In the genomic region with DNA sequence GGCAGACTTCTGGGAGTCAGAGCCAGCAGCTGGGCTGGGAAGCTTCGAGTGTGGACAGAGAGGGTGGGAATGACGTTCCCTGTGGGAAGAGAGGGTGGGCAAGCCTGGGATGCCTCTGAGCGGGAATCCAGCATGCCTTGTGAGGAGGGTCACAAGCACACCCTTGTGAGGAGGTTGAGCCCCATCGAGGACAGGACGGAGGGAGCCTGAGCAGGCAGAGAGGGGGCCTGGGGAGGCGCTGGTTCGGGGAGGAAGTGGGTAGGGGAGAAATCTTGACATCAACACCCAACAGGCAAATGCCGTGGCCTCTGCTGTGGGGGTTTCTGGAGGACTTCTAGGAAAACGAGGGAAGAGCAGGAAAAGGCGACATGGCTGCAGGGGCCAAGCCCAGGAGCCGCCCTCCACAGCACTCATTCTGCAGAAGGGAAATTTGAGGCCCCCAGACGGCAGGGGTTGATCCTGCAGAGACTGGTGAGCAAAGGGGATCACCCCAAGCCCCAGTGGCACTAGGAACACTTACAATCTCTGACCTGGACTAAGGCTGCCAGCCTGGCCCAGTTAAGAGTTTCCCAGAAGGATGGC, we compare ENCODE assay signal across 12 cellular contexts. TPM values are rescaled to one million over a fixed set of nuclear protein-coding genes. Genes with fewer than 3 reads are reported as not detected.
A peak's percentile ranks its signal among the peaks of the same experiment; 100 is the strongest.
DNase-seq lines count a peak whose midpoint lies in the region; ATAC-seq and TF ChIP-seq lines count a peak whose summit lies in the region.
"Had no signal": no experiment of that assay in that cellular context is flagged by ENCODE, and none has a peak within 500 bp of the region (broad histone marks: within the 10 kb centered on the region; RNA-seq: fewer than 3 reads in every experiment).

No MANE protein-coding gene starts in this region.

- POLR2A ChIA-PET in CD8-positive, alpha-beta memory T cell (lab: Charles Lee) = no interaction called here

- H3K4me1 ChIP-seq in CD8-positive, alpha-beta memory T cell (ENCODE audit: insufficient read depth, low read length) = peaks cover 9% of the 10 kb centered on the region
- H3K4me1 ChIP-seq in sigmoid colon = peaks cover 0 to 16% (median 13%) of the 10 kb centered on the region in 4 donors
- H3K4me1 ChIP-seq: SJCRH30 had no signal

- peaks cover 6 to 23% (median 13%) of the 10 kb centered on the region in 3 donors for H3K4me1 Mint-ChIP-seq in CD8-positive, alpha-beta memory T cell
- H3K4me1 Mint-ChIP-seq in T-helper 2 cell treated with Interferon-gamma antibody and Interleukin-4, amounts not matched to agents 5 μg/mL and 100 μg/mL, for 36 hours (ENCODE audit: low read depth) = peaks cover 30% of the 10 kb centered on the region

- H3K36me3 Mint-ChIP-seq in CD8-positive, alpha-beta memory T cell = no peaks in the 10 kb centered on the region
- H3K36me3 Mint-ChIP-seq in T-helper 2 cell treated with Interferon-gamma antibody and Interleukin-4, amounts not matched to agents 5 μg/mL and 100 μg/mL, for 36 hours (ENCODE audit: low read depth) = no peaks in the 10 kb centered on the region
- H3K36me3 Mint-ChIP-seq: IgD-negative memory B cell had no signal

- intact Hi-C loops in sigmoid colon (cut with DNase I) = no loop called here

- ATAC-seq in GM18861 (IDR thresholded peaks at IDR 0.05; ENCODE audit: unreplicated experiment) = no peak

- H3K27me3 ChIP-seq in CD8-positive, alpha-beta memory T cell (ENCODE audit: insufficient read depth, low read length, poor library complexity, severe bottlenecking) = peaks cover 21% of the 10 kb centered on the region
- H3K27me3 ChIP-seq in sigmoid colon = peaks cover 10 to 31% (median 13%) of the 10 kb centered on the region in 3 donors
- H3K27me3 ChIP-seq: SJCRH30 had no signal

- CTCF ChIA-PET in CD8-positive, alpha-beta memory T cell (lab: Charles Lee) = interaction anchor here (2.5 kb wide), 1 partner anchor 163 kb away, joined by 5 read pairs; no protein-coding TSS in a partner anchor

- peaks cover 20 to 42% of the 10 kb centered on the region in 2 donors for H3K27me3 Mint-ChIP-seq in CD8-positive, alpha-beta memory T cell
- H3K27me3 Mint-ChIP-seq in T-helper 2 cell treated with Interferon-gamma antibody and Interleukin-4, amounts not matched to agents 5 μg/mL and 100 μg/mL, for 36 hours (ENCODE audit: low read depth) = peaks cover 20% of the 10 kb centered on the region

- H3K27ac ChIP-seq in CD8-positive, alpha-beta memory T cell (ENCODE audit: low read depth, low read length) = no peak overlapping the region
- H3K27ac ChIP-seq in sigmoid colon = no peak overlapping the region
- H3K27ac ChIP-seq: SJCRH30 had no signal

- H3K27ac Mint-ChIP-seq in CD8-positive, alpha-beta memory T cell = peak overlapping the region in 4 of 8 donors; percentile 13 to 66 (median 32)
- H3K27ac Mint-ChIP-seq in T-helper 2 cell treated with Interferon-gamma antibody and Interleukin-4, amounts not matched to agents 5 μg/mL and 100 μg/mL, for 36 hours = no peak overlapping the region

- no peak overlapping the region for H3K4me3 ChIP-seq in CD8-positive, alpha-beta memory T cell (ENCODE audit: low read length)
- H3K4me3 ChIP-seq in fibroblast of mammary gland (ENCODE audit: control insufficient read depth, low read depth, low read length) (peak overlapping the region; percentile 24), sigmoid colon (peak overlapping the region in 3 of 4 donors; percentile 36 to 55 (median 54))
- H3K4me3 ChIP-seq: SJCRH30 had no signal

- DNase-seq in CD8-positive, alpha-beta memory T cell = no peak
- no peak for DNase-seq in T-helper 2 cell treated with Interferon-gamma antibody and Interleukin-4, amounts not matched to agents 5 μg/mL and 100 μg/mL, for 36 hours (ENCODE audit: low spot score)
- DNase-seq in fibroblast of mammary gland (ENCODE audit: low read depth) = no peak
- no peak for DNase-seq in sigmoid colon
- DNase-seq in T1000 (lab: John Stamatoyannopoulos, UW) = no peak
- DNase-seq in DMS 273 (lab: John Stamatoyannopoulos, UW; ENCODE audit: unreplicated experiment) = no peak
- DNase-seq in stimulated activated CD4-positive, alpha-beta T cell treated with anti-CD3 and anti-CD28 coated beads, Interleukin-4, amount 100 ng/mL, for 24 hours = no peak
- DNase-seq: DND-41, SJCRH30 had no signal

- 64 to 81% methylated on average over 12 of the region's 12 CpGs for WGBS in sigmoid colon, 2 donors

- H3K4me3 Mint-ChIP-seq in CD8-positive, alpha-beta memory T cell = peak overlapping the region; percentile 43 to 80 (median 62)
- H3K4me3 Mint-ChIP-seq in T-helper 2 cell treated with Interferon-gamma antibody and Interleukin-4, amounts not matched to agents 5 μg/mL and 100 μg/mL, for 36 hours = peak overlapping the region; percentile 57

- no peak for TF ChIP-seq POLR2A in sigmoid colon (IDR thresholded peaks at IDR 0.05)

- H3K36me3 ChIP-seq in CD8-positive, alpha-beta memory T cell (ENCODE audit: insufficient read depth, low read length) = no peaks in the 10 kb centered on the region
- no peaks in the 10 kb centered on the region for H3K36me3 ChIP-seq in sigmoid colon
- H3K36me3 ChIP-seq: SJCRH30 had no signal

- TF ChIP-seq CTCF in fibroblast of mammary gland (conservative IDR thresholded peaks at IDR 0.05; ENCODE audit: control insufficient read depth, insufficient read depth, low read depth, low read length) (no peak), sigmoid colon (IDR thresholded peaks at IDR 0.05) (no peak)

- TF ChIP-seq EP300 in sigmoid colon (IDR thresholded peaks at IDR 0.05) = no peak

- peaks cover 0 to 2% (median 0%) of the 10 kb centered on the region in 5 donors for H3K9me3 Mint-ChIP-seq in CD8-positive, alpha-beta memory T cell
- no peaks in the 10 kb centered on the region for H3K9me3 Mint-ChIP-seq in T-helper 2 cell treated with Interferon-gamma antibody and Interleukin-4, amounts not matched to agents 5 μg/mL and 100 μg/mL, for 36 hours
- H3K9me3 Mint-ChIP-seq: IgD-negative memory B cell had no signal

- H3K9me3 ChIP-seq in CD8-positive, alpha-beta memory T cell (ENCODE audit: low read length) = no peaks in the 10 kb centered on the region
- no peaks in the 10 kb centered on the region for H3K9me3 ChIP-seq in sigmoid colon
- H3K9me3 ChIP-seq: SJCRH30 had no signal

RNA-seq across cellular contexts. Expression of a gene that starts 1.1 kb away (rescaled TPM):
- total RNA-seq in CD8-positive, alpha-beta memory T cell = 10 to 100 TPM; 65.3 to 69.0 TPM
- polyA plus RNA-seq in CD8-positive, alpha-beta memory T cell = not detected
- total RNA-seq in sigmoid colon = not detected
- polyA plus RNA-seq in sigmoid colon = under 1 TPM in 1 of 3 donors, not detected in 2; 0.15 TPM
- total RNA-seq: SJCRH30, urinary bladder had no signal
- polyA plus RNA-seq: IgD-negative memory B cell, urinary bladder had no signal

RNA-seq across cellular contexts. Expression of a gene that starts 16.9 kb away (rescaled TPM):
- 1 to 10 TPM; 6.4 to 6.8 TPM for total RNA-seq in CD8-positive, alpha-beta memory T cell
- polyA plus RNA-seq in CD8-positive, alpha-beta memory T cell = not detected
- not detected for total RNA-seq in sigmoid colon
- not detected for polyA plus RNA-seq in sigmoid colon
- total RNA-seq: SJCRH30, urinary bladder had no signal
- polyA plus RNA-seq: IgD-negative memory B cell, urinary bladder had no signal

Comparison
In these comparisons a context has a peak if more than half of its experiments do, and no peak if none do; other contexts are left out.
1. RNA of a gene that starts 1.1 kb away (total RNA-seq): 65.3 to 69.0 TPM in CD8-positive, alpha-beta memory T cell; not detected in sigmoid colon; every median in the first group is over 10 times any median in the second.
2. RNA of a gene that starts 16.9 kb away (total RNA-seq): 6.4 to 6.8 TPM in CD8-positive, alpha-beta memory T cell; not detected in sigmoid colon; every median in the first group is over 4 times any median in the second.